7 cellular contexts compared by ENCODE assay signal in genomic region chr6:163438940-163439335, GRCh38. TPM values are rescaled to one million over a fixed set of nuclear protein-coding genes. Genes with fewer than 3 reads are reported as not detected.
DNase-seq lines count a peak whose midpoint lies in the region; ATAC-seq and TF ChIP-seq lines count a peak whose summit lies in the region.

No MANE protein-coding gene starts in this region.

- H3K27me3 Mint-ChIP-seq in activated T-cell treated with anti-CD3 and anti-CD28 coated beads, Interleukin-2, amount 50 U/mL, for 72 hours (ENCODE audit: low read depth), result no peaks in the 10 kb centered on the region
- H3K27me3 Mint-ChIP-seq in natural killer cell (ENCODE audit: low read depth in 2 of 2), result no peaks in the 10 kb centered on the region

- no peak overlapping the region for H3K27ac Mint-ChIP-seq in activated T-cell treated with anti-CD3 and anti-CD28 coated beads, Interleukin-2, amount 50 U/mL, for 72 hours
- H3K27ac Mint-ChIP-seq in natural killer cell, result peak overlapping the region in 1 of 2 donors; percentile 46

- peak; percentile 10 to 34 for DNase-seq in activated T-cell treated with anti-CD3 and anti-CD28 coated beads, Interleukin-2, amount 50 U/mL, for 72 hours
- DNase-seq in natural killer cell, result peak; percentile 45
- no peak for DNase-seq in putamen (ENCODE audit: low spot score)

- intact Hi-C loops in natural killer cell (cut with micrococcal nuclease), result no loop called here

- ATAC-seq in GM18498 (IDR thresholded peaks at IDR 0.05; ENCODE audit: unreplicated experiment), result peak; percentile 81
- peak; percentile 41 for ATAC-seq in HG03108 (IDR thresholded peaks at IDR 0.05; ENCODE audit: unreplicated experiment)
- ATAC-seq in activated T-cell treated with anti-CD3 and anti-CD28 coated beads, Interleukin-2, amount 50 U/mL, for 72 hours (replicated peaks in 1 of 2), result peak in 1 of 2 donors; percentile 51
- ATAC-seq in natural killer cell, result peak; percentile 69 to 84 (median 70)
- ATAC-seq in GM21360 (IDR thresholded peaks at IDR 0.05; ENCODE audit: unreplicated experiment), result no peak
- no peak for ATAC-seq in GM21529 (IDR thresholded peaks at IDR 0.05; ENCODE audit: unreplicated experiment)

- peaks cover 56% of the 10 kb centered on the region for H3K4me1 Mint-ChIP-seq in activated T-cell treated with anti-CD3 and anti-CD28 coated beads, Interleukin-2, amount 50 U/mL, for 72 hours (ENCODE audit: low read depth)
- H3K4me1 Mint-ChIP-seq in natural killer cell, result peaks cover 61 to 66% of the 10 kb centered on the region in 2 donors

- no peaks in the 10 kb centered on the region for H3K9me3 Mint-ChIP-seq in activated T-cell treated with anti-CD3 and anti-CD28 coated beads, Interleukin-2, amount 50 U/mL, for 72 hours
- H3K9me3 Mint-ChIP-seq in natural killer cell, result no peaks in the 10 kb centered on the region

- TF ChIP-seq CTCF in natural killer cell (IDR thresholded peaks at IDR 0.05), result no peak

- peaks cover 0 to 2% of the 10 kb centered on the region in 2 donors for H3K36me3 Mint-ChIP-seq in activated T-cell treated with anti-CD3 and anti-CD28 coated beads, Interleukin-2, amount 50 U/mL, for 72 hours (ENCODE audit: insufficient read depth in 2 of 2)
- H3K36me3 Mint-ChIP-seq in natural killer cell, result no peaks in the 10 kb centered on the region

- H3K4me3 Mint-ChIP-seq in activated T-cell treated with anti-CD3 and anti-CD28 coated beads, Interleukin-2, amount 50 U/mL, for 72 hours, result no peak overlapping the region
- H3K4me3 Mint-ChIP-seq in natural killer cell, result no peak overlapping the region

RNA-seq across cellular contexts. Expression of gene QKI, which starts 24.4 kb away (rescaled TPM):
- 10 to 100 TPM; 62.0 to 64.2 TPM for total RNA-seq in activated T-cell treated with anti-CD3 and anti-CD28 coated beads, Interleukin-2, amount 50 U/mL, for 72 hours
- 100 to 1,000 TPM; 148 to 174 (median 166) TPM for total RNA-seq in natural killer cell

Comparison
In these comparisons a context has a peak if more than half of its experiments do, and no peak if none do; other contexts are left out.
1. ATAC-seq: peak in GM18498 (single experiment), HG03108 (single experiment) and natural killer cell (3 of 3); none in GM21360 (single experiment) and GM21529 (single experiment).